ENCODE assay signal across 36 cellular contexts in the genomic region with DNA sequence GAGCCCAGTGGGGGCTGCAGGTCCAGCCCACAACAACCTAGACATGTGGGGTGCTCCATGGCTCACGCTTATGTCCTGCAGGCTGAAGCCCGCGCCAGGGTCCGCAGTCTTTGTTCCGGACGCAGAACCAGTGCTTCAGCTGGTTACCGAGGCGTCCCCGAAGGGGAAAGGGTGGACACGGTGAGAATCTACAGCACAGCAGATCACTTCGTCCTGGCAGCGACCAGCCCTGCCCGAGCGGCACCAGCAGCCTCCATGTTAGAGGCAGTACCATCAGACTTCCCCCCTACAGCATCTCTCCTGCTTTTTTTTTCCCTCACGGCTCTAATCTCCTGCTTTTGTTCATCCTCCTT.
"Had no signal": no experiment of that assay in that cellular context is flagged by ENCODE, and none has a peak within 500 bp of the region (broad histone marks: within the 10 kb centered on the region; RNA-seq: fewer than 3 reads in every experiment).

No MANE protein-coding gene starts in this region.

- H3K27me3 ChIP-seq: MG63, SJCRH30 had no signal

- H3K4me1 ChIP-seq: SJCRH30 had no signal

- H3K27ac Mint-ChIP-seq: activated B cell treated with CpG ODN at 0.5 μM for 24 hours; activated CD4-positive, alpha-beta memory T cell treated with anti-CD3 and anti-CD28 coated beads, Interleukin-2, amount 10 ng/mL, durations not matched to agents 7 days and 5 days; activated CD8-positive, alpha-beta memory T cell treated with anti-CD3 and anti-CD28 coated beads, Interleukin-2, amount 10 ng/mL, durations not matched to agents 7 days and 5 days; activated naive CD4-positive, alpha-beta T cell treated with anti-CD3 and anti-CD28 coated beads, Interleukin-2, amount 10 ng/mL, durations not matched to agents 7 days and 5 days; activated naive CD8-positive, alpha-beta T cell; activated naive CD8-positive, alpha-beta T cell treated with anti-CD3 and anti-CD28 coated beads, Interleukin-2, amount 50 U/mL, for 24 hours; brain had no signal

- H3K4me3 Mint-ChIP-seq: activated B cell treated with CpG ODN at 0.5 μM for 24 hours; activated CD4-positive, alpha-beta memory T cell treated with anti-CD3 and anti-CD28 coated beads, Interleukin-2, amount 10 ng/mL, durations not matched to agents 7 days and 5 days; activated CD8-positive, alpha-beta memory T cell treated with anti-CD3 and anti-CD28 coated beads, Interleukin-2, amount 10 ng/mL, durations not matched to agents 7 days and 5 days; activated naive CD4-positive, alpha-beta T cell treated with anti-CD3 and anti-CD28 coated beads, Interleukin-2, amount 10 ng/mL, durations not matched to agents 7 days and 5 days; activated naive CD8-positive, alpha-beta T cell; activated naive CD8-positive, alpha-beta T cell treated with anti-CD3 and anti-CD28 coated beads, Interleukin-2, amount 50 U/mL, for 24 hours; brain had no signal

- H3K4me1 Mint-ChIP-seq: activated B cell treated with CpG ODN at 0.5 μM for 24 hours; activated CD4-positive, alpha-beta memory T cell treated with anti-CD3 and anti-CD28 coated beads, Interleukin-2, amount 10 ng/mL, durations not matched to agents 7 days and 5 days; activated CD8-positive, alpha-beta memory T cell treated with anti-CD3 and anti-CD28 coated beads, Interleukin-2, amount 10 ng/mL, durations not matched to agents 7 days and 5 days; activated naive CD4-positive, alpha-beta T cell treated with anti-CD3 and anti-CD28 coated beads, Interleukin-2, amount 10 ng/mL, durations not matched to agents 7 days and 5 days; activated naive CD8-positive, alpha-beta T cell treated with anti-CD3 and anti-CD28 coated beads, Interleukin-2, amount 50 U/mL, for 24 hours; brain had no signal

- DNase-seq: activated B cell treated with CpG ODN at 0.5 μM for 24 hours; activated CD4-positive, alpha-beta memory T cell treated with anti-CD3 and anti-CD28 coated beads, Interleukin-2, amount 10 ng/mL, durations not matched to agents 7 days and 5 days; activated CD4-positive, alpha-beta T cell treated with anti-CD3 and anti-CD28 coated beads for 48 hours; activated CD4-positive, CD25-positive, alpha-beta regulatory T cell treated with anti-CD3 and anti-CD28 coated beads, Interleukin-2, amount 50 U/mL, for 72 hours; activated CD8-positive, alpha-beta memory T cell treated with anti-CD3 and anti-CD28 coated beads for 24 hours; activated CD8-positive, alpha-beta memory T cell treated with anti-CD3 and anti-CD28 coated beads, Interleukin-2, amount 10 ng/mL, durations not matched to agents 7 days and 5 days; activated CD8-positive, alpha-beta memory T cell treated with anti-CD3 and anti-CD28 coated beads, Interleukin-2, amount 50 U/mL, for 48 hours; activated effector memory CD4-positive, alpha-beta T cell treated with Interleukin-2 at 50 U/mL for 16 hours; activated naive CD4-positive, alpha-beta T cell treated with anti-CD3 and anti-CD28 coated beads, Interleukin-2, amount 10 ng/mL, durations not matched to agents 7 days and 5 days; activated naive CD8-positive, alpha-beta T cell treated with anti-CD3 and anti-CD28 coated beads, Interleukin-2, amount 50 U/mL, for 24 hours; activated T-cell treated with anti-CD3 and anti-CD28 coated beads, Interleukin-2, amount 50 U/mL, for 48 hours; anterior cingulate cortex; Kasumi-1; KG1; MG63; NCI-H1048; NCI-H1105 treated with DMSO at 0.1 percent for 48 hours; NCI-H1436; NCI-H1694; NCI-H1930; NCI-H2081 treated with DMSO at 0.1 percent for 48 hours; NCI-H226; NCI-H446 treated with DMSO at 0.1 percent for 48 hours; NCI-H524; NCI-H69; NCI-H82; SJCRH30; SW 1271; T-helper 1 cell; T-helper 2 cell; T-helper 9 cell had no signal

- H3K4me3 ChIP-seq: MG63, SJCRH30 had no signal

- H3K36me3 Mint-ChIP-seq: activated CD8-positive, alpha-beta memory T cell treated with anti-CD3 and anti-CD28 coated beads, Interleukin-2, amount 10 ng/mL, durations not matched to agents 7 days and 5 days; activated naive CD8-positive, alpha-beta T cell; brain had no signal

- H3K9me3 ChIP-seq: MG63, SJCRH30 had no signal

- H3K27me3 Mint-ChIP-seq: activated B cell treated with CpG ODN at 0.5 μM for 24 hours; activated CD4-positive, alpha-beta memory T cell treated with anti-CD3 and anti-CD28 coated beads, Interleukin-2, amount 10 ng/mL, durations not matched to agents 7 days and 5 days; activated CD8-positive, alpha-beta memory T cell treated with anti-CD3 and anti-CD28 coated beads, Interleukin-2, amount 10 ng/mL, durations not matched to agents 7 days and 5 days; activated naive CD4-positive, alpha-beta T cell treated with anti-CD3 and anti-CD28 coated beads, Interleukin-2, amount 10 ng/mL, durations not matched to agents 7 days and 5 days; activated naive CD8-positive, alpha-beta T cell; activated naive CD8-positive, alpha-beta T cell treated with anti-CD3 and anti-CD28 coated beads, Interleukin-2, amount 50 U/mL, for 24 hours; brain had no signal

- ATAC-seq: activated CD8-positive, alpha-beta memory T cell treated with anti-CD3 and anti-CD28 coated beads, Interleukin-2, amount 10 ng/mL, durations not matched to agents 7 days and 5 days; activated naive CD8-positive, alpha-beta T cell treated with anti-CD3 and anti-CD28 coated beads, Interleukin-2, amount 50 U/mL, for 24 hours; Panc1 had no signal

- FAIRE-seq: bronchial epithelial cell had no signal

- H3K36me3 ChIP-seq: MG63, SJCRH30 had no signal

- H3K27ac ChIP-seq: SJCRH30, VCaP had no signal
